ENCODE assay signal across 17 cellular contexts in genomic region chr4:1358421-1359160, GRCh38. TPM values are rescaled to one million over a fixed set of nuclear protein-coding genes. Genes with fewer than 3 reads are reported as not detected.
DNase-seq lines count a peak whose midpoint lies in the region; ATAC-seq and TF ChIP-seq lines count a peak whose summit lies in the region.
"Had no signal": no experiment of that assay in that cellular context is flagged by ENCODE, and none has a peak within 500 bp of the region (broad histone marks: within the 10 kb centered on the region; RNA-seq: fewer than 3 reads in every experiment).

No MANE protein-coding gene starts in this region.

- H4K20me1 ChIP-seq in neural cell (ENCODE audit: insufficient read depth) (no peaks in the 10 kb centered on the region), GM23248 (ENCODE audit: insufficient read depth) (no peaks in the 10 kb centered on the region)

- H3K27ac ChIP-seq in heart left ventricle: no peak overlapping the region
- H3K27ac ChIP-seq in neural cell (ENCODE audit: low read length): no peak overlapping the region
- H3K27ac ChIP-seq in GM23248: no peak overlapping the region

- H3K4me3 Mint-ChIP-seq in WTC11: no peak overlapping the region
- no peak overlapping the region for H3K4me3 Mint-ChIP-seq in effector memory CD8-positive, alpha-beta T cell
- H3K4me3 Mint-ChIP-seq: CD4-positive, CD25-positive, alpha-beta regulatory T cell; CD8-positive, alpha-beta memory T cell; GM23338 had no signal

- TF ChIP-seq RAD21 in neural cell (conservative IDR thresholded peaks at IDR 0.05): no peak

- H3K79me2 ChIP-seq in neural cell (replicated peaks; ENCODE audit: insufficient read depth, low read length) (no peaks in the 10 kb centered on the region), GM23248 (ENCODE audit: insufficient read depth) (no peaks in the 10 kb centered on the region)

- no peak overlapping the region for H2AFZ ChIP-seq in neural cell (ENCODE audit: low read depth, low read length)
- H2AFZ ChIP-seq in GM23248: no peak overlapping the region
- H2AFZ ChIP-seq: GM23338 had no signal

- TF ChIP-seq CTCF in heart left ventricle (IDR thresholded peaks at IDR 0.05) (no peak), WTC11 (IDR thresholded peaks at IDR 0.05) (no peak), neural cell (IDR thresholded peaks at IDR 0.05; ENCODE audit: poor library complexity, severe bottlenecking) (no peak)

- whole genome bisulfite sequencing in heart left ventricle, 4 donors: 94 to 96% (median 96%) methylated on average over 38 of the region's 38 CpGs
- WGBS in GM23248 (ENCODE audit: low coverage in 1 of 2, low lambda C conversion rate in 2 of 2, missing lambda C conversion rate in 2 of 2), 2 experiments: 94 to 97% methylated on average over 38 of the region's 38 CpGs

- DNase-seq in Right ventricle myocardium inferior (ENCODE audit: missing footprints) (peak; percentile 54), heart left ventricle (no peak), WTC11 (ENCODE audit: low spot score) (no peak), GM23248 (no peak), KBM-7 (no peak)
- DNase-seq in effector memory CD8-positive, alpha-beta T cell: no peak
- DNase-seq: 8988T; C1 segment of cervical spinal cord; Caco-2; CD4-positive, CD25-positive, alpha-beta regulatory T cell; CD8-positive, alpha-beta memory T cell; HCEC 1CT had no signal

- H3K4me2 ChIP-seq in neural cell (ENCODE audit: low read length): no peak overlapping the region
- H3K4me2 ChIP-seq in GM23248 (ENCODE audit: unreplicated experiment): no peak overlapping the region
- H3K4me2 ChIP-seq: GM23338 had no signal

- H3K9ac ChIP-seq in neural cell (ENCODE audit: low read length) (no peak overlapping the region), GM23248 (no peak overlapping the region)

- H3K36me3 Mint-ChIP-seq in WTC11: peaks cover 3% of the 10 kb centered on the region; the same call in 1 of the 2 replicates
- H3K36me3 Mint-ChIP-seq in effector memory CD8-positive, alpha-beta T cell (ENCODE audit: insufficient read depth): peaks cover 14% of the 10 kb centered on the region

- H3K9me3 ChIP-seq in heart left ventricle: no peaks in the 10 kb centered on the region
- no peaks in the 10 kb centered on the region for H3K9me3 ChIP-seq in neural cell (ENCODE audit: low read length)
- no peaks in the 10 kb centered on the region for H3K9me3 ChIP-seq in GM23248 (ENCODE audit: low read depth)
- H3K9me3 ChIP-seq: Caco-2 had no signal

- POLR2A ChIA-PET in WTC11 (lab: Charles Lee): no interaction called here

- H3F3A ChIP-seq in neural cell (ENCODE audit: insufficient read depth, low read length, poor library complexity, severe bottlenecking) (no peaks in the 10 kb centered on the region), GM23248 (ENCODE audit: insufficient read depth) (no peaks in the 10 kb centered on the region)

- H3K27me3 Mint-ChIP-seq in WTC11 (ENCODE audit: low read depth): no peaks in the 10 kb centered on the region
- no peaks in the 10 kb centered on the region for H3K27me3 Mint-ChIP-seq in effector memory CD8-positive, alpha-beta T cell
- H3K27me3 Mint-ChIP-seq: CD4-positive, CD25-positive, alpha-beta regulatory T cell; CD8-positive, alpha-beta memory T cell had no signal

- TF ChIP-seq POLR2A in heart left ventricle (IDR thresholded peaks at IDR 0.05): no peak

- no peaks in the 10 kb centered on the region for H3K9me3 Mint-ChIP-seq in WTC11
- H3K9me3 Mint-ChIP-seq in effector memory CD8-positive, alpha-beta T cell: no peaks in the 10 kb centered on the region
- H3K9me3 Mint-ChIP-seq: CD4-positive, CD25-positive, alpha-beta regulatory T cell; CD8-positive, alpha-beta memory T cell; GM23338 had no signal

- peaks cover 7% of the 10 kb centered on the region for H3K4me1 Mint-ChIP-seq in WTC11
- H3K4me1 Mint-ChIP-seq in effector memory CD8-positive, alpha-beta T cell (ENCODE audit: low read depth in 2 of 2): no peaks in the 10 kb centered on the region

- H3K9me2 ChIP-seq in neural cell (ENCODE audit: insufficient read depth, low read length) (no peaks in the 10 kb centered on the region), GM23248 (ENCODE audit: insufficient read depth) (no peaks in the 10 kb centered on the region)

- H3K27me3 ChIP-seq in heart left ventricle (no peaks in the 10 kb centered on the region), neural cell (ENCODE audit: insufficient read depth, low read depth, low read length) (no peaks in the 10 kb centered on the region), GM23248 (replicated peaks; ENCODE audit: insufficient read depth) (no peaks in the 10 kb centered on the region)

- TF ChIP-seq EP300 in neural cell (conservative IDR thresholded peaks at IDR 0.05; ENCODE audit: poor library complexity, severe bottlenecking): peak; percentile 11

- CTCF ChIA-PET in WTC11 (lab: Charles Lee): interaction anchor here (0.9 kb wide), 1 partner anchor 191 kb away, joined by 3 read pairs; no protein-coding TSS in a partner anchor

- intact Hi-C loops in Right ventricle myocardium inferior (cut with DNase I) (loop anchor here (2.0 kb wide), 1 partner anchor 154 kb away; no protein-coding TSS in a partner anchor), heart left ventricle (cut with DNase I) (loop anchor here in 9 of 10 donors (5.0 to 10.0 kb wide), 6 partner anchors 154 to 369 kb away; partner anchors contain the start of genes TACC3 (in 6 of the 9) and TMEM129 (in 6 of the 9))

- ATAC-seq in Right ventricle myocardium inferior: no peak
- ATAC-seq in heart left ventricle: no peak
- no peak for ATAC-seq in WTC11
- ATAC-seq in effector memory CD8-positive, alpha-beta T cell (replicated peaks): no peak
- ATAC-seq: GM23338 had no signal

- H3K36me3 ChIP-seq in heart left ventricle: peaks cover 0 to 57% (median 8%) of the 10 kb centered on the region in 9 donors
- no peaks in the 10 kb centered on the region for H3K36me3 ChIP-seq in neural cell (ENCODE audit: insufficient read depth, low read length)
- H3K36me3 ChIP-seq in GM23248 (ENCODE audit: low read depth): no peaks in the 10 kb centered on the region

- in situ Hi-C loops in GM23248 (cut with MboI): loop anchor here (10.0 kb wide), 1 partner anchor 266 kb away; no protein-coding TSS in a partner anchor
- in situ Hi-C loops in KBM-7 (cut with MboI; ENCODE audit: low pct_unique_long_range_greater_than_20kb, low sequenced_read_pairs): no loop called here

- no peak overlapping the region for H3K4me3 ChIP-seq in heart left ventricle
- H3K4me3 ChIP-seq in neural cell (ENCODE audit: low read length): peak overlapping the region; percentile 33
- H3K4me3 ChIP-seq in GM23248: no peak overlapping the region
- H3K4me3 ChIP-seq: GM23338 had no signal

- H3K4me1 ChIP-seq in heart left ventricle: peaks cover 0 to 4% (median 0%) of the 10 kb centered on the region in 12 donors
- no peaks in the 10 kb centered on the region for H3K4me1 ChIP-seq in GM23248 (ENCODE audit: insufficient read depth)
- H3K4me1 ChIP-seq: Caco-2 had no signal

- 0 out of 2 replicates have a peak overlapping the region, but pooled peaks have one; percentile 23 for H3K27ac Mint-ChIP-seq in WTC11
- H3K27ac Mint-ChIP-seq in effector memory CD8-positive, alpha-beta T cell: peak overlapping the region in 1 of 2 donors; percentile 67
- H3K27ac Mint-ChIP-seq: CD4-positive, CD25-positive, alpha-beta regulatory T cell; CD8-positive, alpha-beta memory T cell; GM23338 had no signal

TF ChIP-seq in neural cell, 6 proteins besides CTCF, POLR2A, EP300 and RAD21:
- TF ChIP-seq MXI1 (conservative IDR thresholded peaks at IDR 0.05; ENCODE audit: poor library complexity, severe bottlenecking) (no peak), POLR2AphosphoS5 (IDR thresholded peaks at IDR 0.05) (no peak), REST (IDR thresholded peaks at IDR 0.05; ENCODE audit: borderline replicate concordance) (no peak), SMC3 (conservative IDR thresholded peaks at IDR 0.05; ENCODE audit: poor library complexity) (no peak), TAF1 (IDR thresholded peaks at IDR 0.05; ENCODE audit: low read depth) (no peak), EZH2 (IDR thresholded peaks at IDR 0.05; ENCODE audit: borderline replicate concordance, insufficient read depth, low read length, poor library complexity, severe bottlenecking) (no peak)

RNA-seq across cellular contexts. Expression of gene UVSSA, which starts 11.6 kb away (rescaled TPM):
- 6.5 TPM for total RNA-seq in Right ventricle myocardium inferior
- total RNA-seq in heart left ventricle: 10 to 100 TPM in 2 of 9 donors, 1 to 10 TPM in 7; 5.0 to 14.2 (median 6.7) TPM
- 1 to 10 TPM; 4.7 to 6.6 TPM for polyA plus RNA-seq in heart left ventricle
- total RNA-seq in WTC11 (2021): 36.9 to 41.5 TPM (median 40.4 TPM) in 3 replicates
- polyA plus RNA-seq in neural cell: 11.6 and 13.3 TPM in 2 replicates
- polyA minus RNA-seq in neural cell: 16.4 and 17.8 TPM in 2 replicates
- total RNA-seq in GM23248 (2014; rRNA removed; shearing (Covaris generic)): 3.0 and 4.1 TPM in 2 replicates
- 2.2 and 2.9 TPM in 2 replicates for polyA plus RNA-seq in GM23248 (2016; fragmentation: Nextera tagmentation; extraction: Ambion mirVana)

RNA-seq across cellular contexts. Expression of gene NKX1-1, which starts 47.7 kb away (rescaled TPM):
- not detected for total RNA-seq in Right ventricle myocardium inferior
- total RNA-seq in heart left ventricle: not detected
- polyA plus RNA-seq in heart left ventricle: not detected
- total RNA-seq in WTC11 (2021): not detected in 3 replicates
- not detected in 2 replicates for polyA plus RNA-seq in neural cell
- polyA minus RNA-seq in neural cell: not detected in 2 replicates
- not detected in 2 replicates for total RNA-seq in GM23248 (2014; rRNA removed; shearing (Covaris generic))
- polyA plus RNA-seq in GM23248 (2016; fragmentation: Nextera tagmentation; extraction: Ambion mirVana): not detected in 2 replicates
- total RNA-seq: A673; Caco-2; CD4-positive, CD25-positive, alpha-beta regulatory T cell; CD8-positive, alpha-beta memory T cell; GM23338; HT-29 had no signal
- polyA plus RNA-seq: AG04450; CD4-positive, CD25-positive, alpha-beta regulatory T cell; CD8-positive, alpha-beta memory T cell; GM23338 had no signal
